In the genomic region with DNA sequence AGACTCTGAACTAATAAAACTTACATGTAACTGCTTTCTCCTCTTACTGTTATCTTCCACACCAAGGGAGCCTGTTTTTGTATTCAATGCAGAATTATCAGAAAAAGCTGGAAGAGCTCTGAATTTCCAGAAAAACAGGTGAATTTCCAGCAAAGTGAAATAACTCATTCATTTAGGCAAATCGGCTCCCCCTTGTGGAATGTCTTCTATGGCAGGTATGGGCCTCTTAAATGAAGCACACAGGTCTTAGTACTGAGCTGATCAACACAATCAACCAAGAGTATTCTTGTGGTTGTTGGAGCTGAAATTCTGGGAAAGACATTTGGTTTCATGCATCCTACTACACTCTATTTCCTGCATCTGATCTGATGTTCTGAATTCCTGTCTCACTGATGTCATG, we compare ENCODE assay signal across 8 cellular contexts. TPM values are rescaled to one million over a fixed set of nuclear protein-coding genes. Genes with fewer than 3 reads are reported as not detected.
A peak's percentile ranks its signal among the peaks of the same experiment; 100 is the strongest.
DNase-seq lines count a peak whose midpoint lies in the region; ATAC-seq and TF ChIP-seq lines count a peak whose summit lies in the region.
"Had no signal": no experiment of that assay in that cellular context is flagged by ENCODE, and none has a peak within 500 bp of the region (broad histone marks: within the 10 kb centered on the region; RNA-seq: fewer than 3 reads in every experiment).

No MANE protein-coding gene starts in this region.

- no peaks in the 10 kb centered on the region for H3K4me1 ChIP-seq in ovary (ENCODE audit: insufficient read depth)

- no peak overlapping the region for H3K4me3 Mint-ChIP-seq in MCF 10A (ENCODE audit: unreplicated experiment)
- no peak overlapping the region for H3K4me3 Mint-ChIP-seq in nephron
- no peak overlapping the region for H3K4me3 Mint-ChIP-seq in activated T-cell treated with anti-CD3 and anti-CD28 coated beads, Interleukin-2, amount 50 U/mL, for 4 hours
- H3K4me3 Mint-ChIP-seq: naive thymus-derived CD4-positive, alpha-beta T cell had no signal

- no peaks in the 10 kb centered on the region for H3K36me3 ChIP-seq in ovary

- H3K4me1 Mint-ChIP-seq in MCF 10A (ENCODE audit: insufficient read depth, unreplicated experiment) (peaks cover 4% of the 10 kb centered on the region), nephron (peaks cover 17% of the 10 kb centered on the region)
- no peaks in the 10 kb centered on the region for H3K4me1 Mint-ChIP-seq in activated T-cell treated with anti-CD3 and anti-CD28 coated beads, Interleukin-2, amount 50 U/mL, for 4 hours (ENCODE audit: low read depth)

- no peak for TF ChIP-seq EP300 in ovary (IDR thresholded peaks at IDR 0.05)

- BruUV-seq in MCF 10A (replicated peaks; lab: Mats Ljungman, UMichigan), result no TSS peak

- intact Hi-C loops in MCF 10A (cut with micrococcal nuclease), result loop anchor here (2.0 to 10.0 kb wide), 3 partner anchors 78 to 654 kb away; no protein-coding TSS in a partner anchor
- intact Hi-C loops in ovary (cut with DNase I), result no loop called here

- no peaks in the 10 kb centered on the region for H3K36me3 Mint-ChIP-seq in MCF 10A (ENCODE audit: insufficient read depth, unreplicated experiment)
- H3K36me3 Mint-ChIP-seq in nephron (ENCODE audit: low read depth), result no peaks in the 10 kb centered on the region
- no peaks in the 10 kb centered on the region for H3K36me3 Mint-ChIP-seq in activated T-cell treated with anti-CD3 and anti-CD28 coated beads, Interleukin-2, amount 50 U/mL, for 4 hours (ENCODE audit: insufficient read depth)
- H3K36me3 Mint-ChIP-seq: naive thymus-derived CD4-positive, alpha-beta T cell had no signal

- TF ChIP-seq CTCF in GM12874 (IDR thresholded peaks at IDR 0.05; ENCODE audit: insufficient read depth, low read depth, low read length) (peak; percentile 57), NB4 (IDR thresholded peaks at IDR 0.05; ENCODE audit: low read depth, low read length) (peak; percentile 43), MCF 10A (IDR thresholded peaks at IDR 0.05; ENCODE audit: unreplicated experiment) (peak; percentile 70), nephron (IDR thresholded peaks at IDR 0.05; ENCODE audit: unreplicated experiment in 3 of 3) (peak; percentile 46 to 55 (median 51)), ovary (IDR thresholded peaks at IDR 0.05) (no peak)

- no peak overlapping the region for H3K27ac ChIP-seq in ovary

- no peaks in the 10 kb centered on the region for H3K27me3 ChIP-seq in ovary

- POLR2A ChIA-PET in MCF 10A (lab: Yijun Ruan, JAX), result interaction anchor here (0.6 to 1.4 kb wide), 4 partner anchors 20 to 1397 kb away, joined by 3 to 4 read pairs (median 3); no protein-coding TSS in a partner anchor

- no peaks in the 10 kb centered on the region for H3K9me3 ChIP-seq in ovary

- DNase-seq in NB4 (ENCODE audit: low read depth), result peak; percentile 18
- peak; percentile 67 for DNase-seq in MCF 10A (ENCODE audit: unreplicated experiment)
- no peak for DNase-seq in NCI-H774 (lab: John Stamatoyannopoulos, UW)
- DNase-seq in ovary, result no peak
- no peak for DNase-seq in activated T-cell treated with anti-CD3 and anti-CD28 coated beads, Interleukin-2, amount 50 U/mL, for 4 hours

- H3K27ac Mint-ChIP-seq in MCF 10A (ENCODE audit: low read depth, unreplicated experiment) (no peak overlapping the region), nephron (peak overlapping the region in 1 of 3 experiments; percentile 8)
- H3K27ac Mint-ChIP-seq: naive thymus-derived CD4-positive, alpha-beta T cell had no signal

- CTCF ChIA-PET in MCF 10A (lab: Yijun Ruan, JAX), result interaction anchor here (0.5 to 2.9 kb wide), 38 partner anchors 9 to 1745 kb away, joined by 3 to 22 read pairs (median 4); no protein-coding TSS in a partner anchor

- H3K9me3 Mint-ChIP-seq in MCF 10A (ENCODE audit: unreplicated experiment) (no peaks in the 10 kb centered on the region), nephron (no peaks in the 10 kb centered on the region)
- no peaks in the 10 kb centered on the region for H3K9me3 Mint-ChIP-seq in activated T-cell treated with anti-CD3 and anti-CD28 coated beads, Interleukin-2, amount 50 U/mL, for 4 hours

- no peak for TF ChIP-seq POLR2A in NB4 (IDR thresholded peaks at IDR 0.05; ENCODE audit: extremely low read depth, insufficient read length)
- TF ChIP-seq POLR2A in ovary (IDR thresholded peaks at IDR 0.05), result no peak

- ATAC-seq in activated T-cell treated with anti-CD3 and anti-CD28 coated beads, Interleukin-2, amount 50 U/mL, for 4 hours, result no peak
- ATAC-seq: naive thymus-derived CD4-positive, alpha-beta T cell had no signal

- H3K4me3 ChIP-seq in NB4 (ENCODE audit: low read depth, low read length) (no peak overlapping the region), ovary (no peak overlapping the region)

- no peaks in the 10 kb centered on the region for H3K27me3 Mint-ChIP-seq in MCF 10A (ENCODE audit: insufficient read depth, unreplicated experiment)
- H3K27me3 Mint-ChIP-seq in nephron (ENCODE audit: low read depth), result no peaks in the 10 kb centered on the region
- no peaks in the 10 kb centered on the region for H3K27me3 Mint-ChIP-seq in activated T-cell treated with anti-CD3 and anti-CD28 coated beads, Interleukin-2, amount 50 U/mL, for 4 hours (ENCODE audit: low read depth)

- WGBS in ovary, 3 donors, result 10 to 13% (median 12%) methylated on average over 1 of the region's 1 CpG

RNA-seq across cellular contexts. Expression of gene PTPRG, which starts 31.0 kb away (rescaled TPM):
- total RNA-seq in MCF 10A (2022) (47.9 and 54.5 TPM in 2 replicates), ovary (10 to 100 TPM; 33.8 to 87.9 (median 50.4) TPM)
- polyA plus RNA-seq in ovary, result 10 to 100 TPM; 18.2 to 47.7 TPM
- under 1 TPM; 0.10 to 0.19 (median 0.13) TPM for total RNA-seq in activated T-cell treated with anti-CD3 and anti-CD28 coated beads, Interleukin-2, amount 50 U/mL, for 4 hours
- polyA plus RNA-seq: naive thymus-derived CD4-positive, alpha-beta T cell had no signal

Comparison
In these comparisons a context has a peak if more than half of its experiments do, and no peak if none do; other contexts are left out.
1. CTCF ChIP-seq: peak in GM12874 (single experiment), NB4 (single experiment), MCF 10A (single experiment) and nephron (3 of 3); none in ovary (0 of 3).
2. DNase-seq: peak in NB4 (single experiment) and MCF 10A (single experiment); none in NCI-H774 (single experiment), ovary (0 of 5) and activated T-cell treated with anti-CD3 and anti-CD28 coated beads, Interleukin-2, amount 50 U/mL, for 4 hours (single experiment).
3. RNA of gene PTPRG, which starts 31.0 kb away (total RNA-seq): 47.9 to 54.5 TPM in MCF 10A and 33.8 to 87.9 TPM in ovary; 0.10 to 0.19 TPM in activated T-cell treated with anti-CD3 and anti-CD28 coated beads, Interleukin-2, amount 50 U/mL, for 4 hours; every median in the first group is over 10 times any median in the second.